In the genomic region with DNA sequence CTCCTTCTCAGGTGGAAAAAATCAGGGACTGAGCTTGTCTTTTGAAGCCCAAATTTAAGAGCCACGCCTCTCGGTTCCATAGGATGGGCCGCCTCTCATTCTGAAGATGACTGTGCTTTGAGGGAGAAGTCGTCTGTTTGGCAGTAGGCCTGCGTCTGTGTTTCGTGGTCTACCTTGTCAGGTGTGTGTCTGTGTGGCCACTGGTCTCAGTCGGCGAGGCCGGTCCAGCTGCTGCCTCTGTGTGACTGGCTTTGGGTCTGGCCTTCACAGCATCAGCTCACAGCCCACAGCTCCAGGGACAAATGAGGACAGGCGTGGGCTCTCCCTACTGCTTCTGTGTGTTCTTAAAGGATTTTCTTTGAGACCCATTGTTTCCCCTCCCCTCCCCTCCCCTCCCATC, we compare ENCODE assay signal across 2 cellular contexts.
TF ChIP-seq lines count a peak whose summit lies in the region.

No MANE protein-coding gene starts in this region.

TF ChIP-seq in GM23338, 12 proteins besides CTCF, POLR2A, EP300 and RAD21 (continues in another document):
- no peak for TF ChIP-seq REST (IDR thresholded peaks at IDR 0.05; ENCODE audit: unreplicated experiment)
- TF ChIP-seq ZNF331 (CRISPR knock-in tag; IDR thresholded peaks at IDR 0.05; ENCODE audit: low read depth) = no peak
- TF ChIP-seq, protein P1, sequence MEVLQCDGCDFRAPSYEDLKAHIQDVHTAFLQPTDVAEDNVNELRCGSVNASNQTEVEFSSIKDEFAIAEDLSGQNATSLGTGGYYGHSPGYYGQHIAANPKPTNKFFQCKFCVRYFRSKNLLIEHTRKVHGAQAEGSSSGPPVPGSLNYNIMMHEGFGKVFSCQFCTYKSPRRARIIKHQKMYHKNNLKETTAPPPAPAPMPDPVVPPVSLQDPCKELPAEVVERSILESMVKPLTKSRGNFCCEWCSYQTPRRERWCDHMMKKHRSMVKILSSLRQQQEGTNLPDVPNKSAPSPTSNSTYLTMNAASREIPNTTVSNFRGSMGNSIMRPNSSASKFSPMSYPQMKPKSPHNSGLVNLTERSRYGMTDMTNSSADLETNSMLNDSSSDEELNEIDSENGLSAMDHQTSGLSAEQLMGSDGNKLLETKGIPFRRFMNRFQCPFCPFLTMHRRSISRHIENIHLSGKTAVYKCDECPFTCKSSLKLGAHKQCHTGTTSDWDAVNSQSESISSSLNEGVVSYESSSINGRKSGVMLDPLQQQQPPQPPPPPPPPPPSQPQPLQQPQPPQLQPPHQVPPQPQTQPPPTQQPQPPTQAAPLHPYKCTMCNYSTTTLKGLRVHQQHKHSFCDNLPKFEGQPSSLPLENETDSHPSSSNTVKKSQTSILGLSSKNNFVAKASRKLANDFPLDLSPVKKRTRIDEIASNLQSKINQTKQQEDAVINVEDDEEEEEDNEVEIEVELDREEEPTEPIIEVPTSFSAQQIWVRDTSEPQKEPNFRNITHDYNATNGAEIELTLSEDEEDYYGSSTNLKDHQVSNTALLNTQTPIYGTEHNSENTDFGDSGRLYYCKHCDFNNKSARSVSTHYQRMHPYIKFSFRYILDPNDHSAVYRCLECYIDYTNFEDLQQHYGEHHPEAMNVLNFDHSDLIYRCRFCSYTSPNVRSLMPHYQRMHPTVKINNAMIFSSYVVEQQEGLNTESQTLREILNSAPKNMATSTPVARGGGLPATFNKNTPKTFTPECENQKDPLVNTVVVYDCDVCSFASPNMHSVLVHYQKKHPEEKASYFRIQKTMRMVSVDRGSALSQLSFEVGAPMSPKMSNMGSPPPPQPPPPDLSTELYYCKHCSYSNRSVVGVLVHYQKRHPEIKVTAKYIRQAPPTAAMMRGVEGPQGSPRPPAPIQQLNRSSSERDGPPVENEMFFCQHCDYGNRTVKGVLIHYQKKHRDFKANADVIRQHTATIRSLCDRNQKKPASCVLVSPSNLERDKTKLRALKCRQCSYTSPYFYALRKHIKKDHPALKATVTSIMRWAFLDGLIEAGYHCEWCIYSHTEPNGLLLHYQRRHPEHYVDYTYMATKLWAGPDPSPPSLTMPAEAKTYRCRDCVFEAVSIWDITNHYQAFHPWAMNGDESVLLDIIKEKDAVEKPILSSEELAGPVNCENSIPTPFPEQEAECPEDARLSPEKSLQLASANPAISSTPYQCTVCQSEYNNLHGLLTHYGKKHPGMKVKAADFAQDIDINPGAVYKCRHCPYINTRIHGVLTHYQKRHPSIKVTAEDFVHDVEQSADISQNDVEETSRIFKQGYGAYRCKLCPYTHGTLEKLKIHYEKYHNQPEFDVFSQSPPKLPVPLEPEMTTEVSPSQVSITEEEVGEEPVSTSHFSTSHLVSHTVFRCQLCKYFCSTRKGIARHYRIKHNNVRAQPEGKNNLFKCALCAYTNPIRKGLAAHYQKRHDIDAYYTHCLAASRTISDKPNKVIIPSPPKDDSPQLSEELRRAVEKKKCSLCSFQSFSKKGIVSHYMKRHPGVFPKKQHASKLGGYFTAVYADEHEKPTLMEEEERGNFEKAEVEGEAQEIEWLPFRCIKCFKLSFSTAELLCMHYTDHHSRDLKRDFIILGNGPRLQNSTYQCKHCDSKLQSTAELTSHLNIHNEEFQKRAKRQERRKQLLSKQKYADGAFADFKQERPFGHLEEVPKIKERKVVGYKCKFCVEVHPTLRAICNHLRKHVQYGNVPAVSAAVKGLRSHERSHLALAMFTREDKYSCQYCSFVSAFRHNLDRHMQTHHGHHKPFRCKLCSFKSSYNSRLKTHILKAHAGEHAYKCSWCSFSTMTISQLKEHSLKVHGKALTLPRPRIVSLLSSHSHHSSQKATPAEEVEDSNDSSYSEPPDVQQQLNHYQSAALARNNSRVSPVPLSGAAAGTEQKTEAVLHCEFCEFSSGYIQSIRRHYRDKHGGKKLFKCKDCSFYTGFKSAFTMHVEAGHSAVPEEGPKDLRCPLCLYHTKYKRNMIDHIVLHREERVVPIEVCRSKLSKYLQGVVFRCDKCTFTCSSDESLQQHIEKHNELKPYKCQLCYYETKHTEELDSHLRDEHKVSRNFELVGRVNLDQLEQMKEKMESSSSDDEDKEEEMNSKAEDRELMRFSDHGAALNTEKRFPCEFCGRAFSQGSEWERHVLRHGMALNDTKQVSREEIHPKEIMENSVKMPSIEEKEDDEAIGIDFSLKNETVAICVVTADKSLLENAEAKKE (CRISPR knock-in tag; IDR thresholded peaks at IDR 0.05) = no peak
- TF ChIP-seq, protein P2, sequence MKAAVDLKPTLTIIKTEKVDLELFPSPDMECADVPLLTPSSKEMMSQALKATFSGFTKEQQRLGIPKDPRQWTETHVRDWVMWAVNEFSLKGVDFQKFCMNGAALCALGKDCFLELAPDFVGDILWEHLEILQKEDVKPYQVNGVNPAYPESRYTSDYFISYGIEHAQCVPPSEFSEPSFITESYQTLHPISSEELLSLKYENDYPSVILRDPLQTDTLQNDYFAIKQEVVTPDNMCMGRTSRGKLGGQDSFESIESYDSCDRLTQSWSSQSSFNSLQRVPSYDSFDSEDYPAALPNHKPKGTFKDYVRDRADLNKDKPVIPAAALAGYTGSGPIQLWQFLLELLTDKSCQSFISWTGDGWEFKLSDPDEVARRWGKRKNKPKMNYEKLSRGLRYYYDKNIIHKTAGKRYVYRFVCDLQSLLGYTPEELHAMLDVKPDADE (IDR thresholded peaks at IDR 0.05) = no peak
- no peak for TF ChIP-seq EZH2 (IDR thresholded peaks at IDR 0.05; ENCODE audit: low read depth, unreplicated experiment)
- TF ChIP-seq JUNB (IDR thresholded peaks at IDR 0.05; ENCODE audit: unreplicated experiment) = no peak
- TF ChIP-seq STAT1 (IDR thresholded peaks at IDR 0.05; ENCODE audit: unreplicated experiment) = no peak
- no peak for TF ChIP-seq CREB1 (CRISPR knock-in tag; IDR thresholded peaks at IDR 0.05; ENCODE audit: low read depth)
- no peak for TF ChIP-seq ZNF114 (CRISPR knock-in tag; IDR thresholded peaks at IDR 0.05)
- no peak for TF ChIP-seq NANOG (IDR thresholded peaks at IDR 0.05; ENCODE audit: borderline replicate concordance)

TF ChIP-seq in WTC11, 78 proteins besides CTCF, POLR2A, EP300 and RAD21 (continued from another document):
- TF ChIP-seq, protein P3, sequence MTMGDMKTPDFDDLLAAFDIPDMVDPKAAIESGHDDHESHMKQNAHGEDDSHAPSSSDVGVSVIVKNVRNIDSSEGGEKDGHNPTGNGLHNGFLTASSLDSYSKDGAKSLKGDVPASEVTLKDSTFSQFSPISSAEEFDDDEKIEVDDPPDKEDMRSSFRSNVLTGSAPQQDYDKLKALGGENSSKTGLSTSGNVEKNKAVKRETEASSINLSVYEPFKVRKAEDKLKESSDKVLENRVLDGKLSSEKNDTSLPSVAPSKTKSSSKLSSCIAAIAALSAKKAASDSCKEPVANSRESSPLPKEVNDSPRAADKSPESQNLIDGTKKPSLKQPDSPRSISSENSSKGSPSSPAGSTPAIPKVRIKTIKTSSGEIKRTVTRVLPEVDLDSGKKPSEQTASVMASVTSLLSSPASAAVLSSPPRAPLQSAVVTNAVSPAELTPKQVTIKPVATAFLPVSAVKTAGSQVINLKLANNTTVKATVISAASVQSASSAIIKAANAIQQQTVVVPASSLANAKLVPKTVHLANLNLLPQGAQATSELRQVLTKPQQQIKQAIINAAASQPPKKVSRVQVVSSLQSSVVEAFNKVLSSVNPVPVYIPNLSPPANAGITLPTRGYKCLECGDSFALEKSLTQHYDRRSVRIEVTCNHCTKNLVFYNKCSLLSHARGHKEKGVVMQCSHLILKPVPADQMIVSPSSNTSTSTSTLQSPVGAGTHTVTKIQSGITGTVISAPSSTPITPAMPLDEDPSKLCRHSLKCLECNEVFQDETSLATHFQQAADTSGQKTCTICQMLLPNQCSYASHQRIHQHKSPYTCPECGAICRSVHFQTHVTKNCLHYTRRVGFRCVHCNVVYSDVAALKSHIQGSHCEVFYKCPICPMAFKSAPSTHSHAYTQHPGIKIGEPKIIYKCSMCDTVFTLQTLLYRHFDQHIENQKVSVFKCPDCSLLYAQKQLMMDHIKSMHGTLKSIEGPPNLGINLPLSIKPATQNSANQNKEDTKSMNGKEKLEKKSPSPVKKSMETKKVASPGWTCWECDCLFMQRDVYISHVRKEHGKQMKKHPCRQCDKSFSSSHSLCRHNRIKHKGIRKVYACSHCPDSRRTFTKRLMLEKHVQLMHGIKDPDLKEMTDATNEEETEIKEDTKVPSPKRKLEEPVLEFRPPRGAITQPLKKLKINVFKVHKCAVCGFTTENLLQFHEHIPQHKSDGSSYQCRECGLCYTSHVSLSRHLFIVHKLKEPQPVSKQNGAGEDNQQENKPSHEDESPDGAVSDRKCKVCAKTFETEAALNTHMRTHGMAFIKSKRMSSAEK (CRISPR knock-in tag; IDR thresholded peaks at IDR 0.05; ENCODE audit: borderline replicate concordance) = no peak
- TF ChIP-seq TEAD1 (CRISPR knock-in tag; IDR thresholded peaks at IDR 0.05) (no peak), JUN (CRISPR knock-in tag; IDR thresholded peaks at IDR 0.05) (no peak), ZNF416 (CRISPR knock-in tag; IDR thresholded peaks at IDR 0.05) (no peak), ERG (CRISPR knock-in tag; IDR thresholded peaks at IDR 0.05) (no peak), ZNF121 (CRISPR knock-in tag; IDR thresholded peaks at IDR 0.05) (no peak), CBFB (CRISPR knock-in tag; IDR thresholded peaks at IDR 0.05; ENCODE audit: low read depth) (no peak), ETV6 (CRISPR knock-in tag; IDR thresholded peaks at IDR 0.05) (no peak)
TF ChIP-seq in WTC11: peak in this region for 0.
